In genomic region chr15:40721716-40722115, GRCh38 we compare ENCODE assay signal across 1 cellular context.
TF ChIP-seq lines count a peak whose summit lies in the region.

No MANE protein-coding gene starts in this region.

TF ChIP-seq in GM23338, 12 proteins besides CTCF, POLR2A, EP300 and RAD21 (continued from another document):
- TF ChIP-seq, protein P1, sequence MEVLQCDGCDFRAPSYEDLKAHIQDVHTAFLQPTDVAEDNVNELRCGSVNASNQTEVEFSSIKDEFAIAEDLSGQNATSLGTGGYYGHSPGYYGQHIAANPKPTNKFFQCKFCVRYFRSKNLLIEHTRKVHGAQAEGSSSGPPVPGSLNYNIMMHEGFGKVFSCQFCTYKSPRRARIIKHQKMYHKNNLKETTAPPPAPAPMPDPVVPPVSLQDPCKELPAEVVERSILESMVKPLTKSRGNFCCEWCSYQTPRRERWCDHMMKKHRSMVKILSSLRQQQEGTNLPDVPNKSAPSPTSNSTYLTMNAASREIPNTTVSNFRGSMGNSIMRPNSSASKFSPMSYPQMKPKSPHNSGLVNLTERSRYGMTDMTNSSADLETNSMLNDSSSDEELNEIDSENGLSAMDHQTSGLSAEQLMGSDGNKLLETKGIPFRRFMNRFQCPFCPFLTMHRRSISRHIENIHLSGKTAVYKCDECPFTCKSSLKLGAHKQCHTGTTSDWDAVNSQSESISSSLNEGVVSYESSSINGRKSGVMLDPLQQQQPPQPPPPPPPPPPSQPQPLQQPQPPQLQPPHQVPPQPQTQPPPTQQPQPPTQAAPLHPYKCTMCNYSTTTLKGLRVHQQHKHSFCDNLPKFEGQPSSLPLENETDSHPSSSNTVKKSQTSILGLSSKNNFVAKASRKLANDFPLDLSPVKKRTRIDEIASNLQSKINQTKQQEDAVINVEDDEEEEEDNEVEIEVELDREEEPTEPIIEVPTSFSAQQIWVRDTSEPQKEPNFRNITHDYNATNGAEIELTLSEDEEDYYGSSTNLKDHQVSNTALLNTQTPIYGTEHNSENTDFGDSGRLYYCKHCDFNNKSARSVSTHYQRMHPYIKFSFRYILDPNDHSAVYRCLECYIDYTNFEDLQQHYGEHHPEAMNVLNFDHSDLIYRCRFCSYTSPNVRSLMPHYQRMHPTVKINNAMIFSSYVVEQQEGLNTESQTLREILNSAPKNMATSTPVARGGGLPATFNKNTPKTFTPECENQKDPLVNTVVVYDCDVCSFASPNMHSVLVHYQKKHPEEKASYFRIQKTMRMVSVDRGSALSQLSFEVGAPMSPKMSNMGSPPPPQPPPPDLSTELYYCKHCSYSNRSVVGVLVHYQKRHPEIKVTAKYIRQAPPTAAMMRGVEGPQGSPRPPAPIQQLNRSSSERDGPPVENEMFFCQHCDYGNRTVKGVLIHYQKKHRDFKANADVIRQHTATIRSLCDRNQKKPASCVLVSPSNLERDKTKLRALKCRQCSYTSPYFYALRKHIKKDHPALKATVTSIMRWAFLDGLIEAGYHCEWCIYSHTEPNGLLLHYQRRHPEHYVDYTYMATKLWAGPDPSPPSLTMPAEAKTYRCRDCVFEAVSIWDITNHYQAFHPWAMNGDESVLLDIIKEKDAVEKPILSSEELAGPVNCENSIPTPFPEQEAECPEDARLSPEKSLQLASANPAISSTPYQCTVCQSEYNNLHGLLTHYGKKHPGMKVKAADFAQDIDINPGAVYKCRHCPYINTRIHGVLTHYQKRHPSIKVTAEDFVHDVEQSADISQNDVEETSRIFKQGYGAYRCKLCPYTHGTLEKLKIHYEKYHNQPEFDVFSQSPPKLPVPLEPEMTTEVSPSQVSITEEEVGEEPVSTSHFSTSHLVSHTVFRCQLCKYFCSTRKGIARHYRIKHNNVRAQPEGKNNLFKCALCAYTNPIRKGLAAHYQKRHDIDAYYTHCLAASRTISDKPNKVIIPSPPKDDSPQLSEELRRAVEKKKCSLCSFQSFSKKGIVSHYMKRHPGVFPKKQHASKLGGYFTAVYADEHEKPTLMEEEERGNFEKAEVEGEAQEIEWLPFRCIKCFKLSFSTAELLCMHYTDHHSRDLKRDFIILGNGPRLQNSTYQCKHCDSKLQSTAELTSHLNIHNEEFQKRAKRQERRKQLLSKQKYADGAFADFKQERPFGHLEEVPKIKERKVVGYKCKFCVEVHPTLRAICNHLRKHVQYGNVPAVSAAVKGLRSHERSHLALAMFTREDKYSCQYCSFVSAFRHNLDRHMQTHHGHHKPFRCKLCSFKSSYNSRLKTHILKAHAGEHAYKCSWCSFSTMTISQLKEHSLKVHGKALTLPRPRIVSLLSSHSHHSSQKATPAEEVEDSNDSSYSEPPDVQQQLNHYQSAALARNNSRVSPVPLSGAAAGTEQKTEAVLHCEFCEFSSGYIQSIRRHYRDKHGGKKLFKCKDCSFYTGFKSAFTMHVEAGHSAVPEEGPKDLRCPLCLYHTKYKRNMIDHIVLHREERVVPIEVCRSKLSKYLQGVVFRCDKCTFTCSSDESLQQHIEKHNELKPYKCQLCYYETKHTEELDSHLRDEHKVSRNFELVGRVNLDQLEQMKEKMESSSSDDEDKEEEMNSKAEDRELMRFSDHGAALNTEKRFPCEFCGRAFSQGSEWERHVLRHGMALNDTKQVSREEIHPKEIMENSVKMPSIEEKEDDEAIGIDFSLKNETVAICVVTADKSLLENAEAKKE (CRISPR knock-in tag; IDR thresholded peaks at IDR 0.05): no peak
- TF ChIP-seq STAT1 (IDR thresholded peaks at IDR 0.05; ENCODE audit: unreplicated experiment): no peak
- TF ChIP-seq, protein P2, sequence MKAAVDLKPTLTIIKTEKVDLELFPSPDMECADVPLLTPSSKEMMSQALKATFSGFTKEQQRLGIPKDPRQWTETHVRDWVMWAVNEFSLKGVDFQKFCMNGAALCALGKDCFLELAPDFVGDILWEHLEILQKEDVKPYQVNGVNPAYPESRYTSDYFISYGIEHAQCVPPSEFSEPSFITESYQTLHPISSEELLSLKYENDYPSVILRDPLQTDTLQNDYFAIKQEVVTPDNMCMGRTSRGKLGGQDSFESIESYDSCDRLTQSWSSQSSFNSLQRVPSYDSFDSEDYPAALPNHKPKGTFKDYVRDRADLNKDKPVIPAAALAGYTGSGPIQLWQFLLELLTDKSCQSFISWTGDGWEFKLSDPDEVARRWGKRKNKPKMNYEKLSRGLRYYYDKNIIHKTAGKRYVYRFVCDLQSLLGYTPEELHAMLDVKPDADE (IDR thresholded peaks at IDR 0.05): no peak
